Comparison of ENCODE assay signal across 8 cellular contexts in genomic region chr4:59553063-59553738, GRCh38.
DNase-seq lines count a peak whose midpoint lies in the region; ATAC-seq and TF ChIP-seq lines count a peak whose summit lies in the region.

No MANE protein-coding gene starts in this region.

- peak overlapping the region in 1 of 2 experiments; percentile 55; a peak in 2 of 4 replicates for H3K27ac ChIP-seq in SK-N-SH (ENCODE audit: low read depth in 2 of 2, low read length in 1 of 2)
- peak overlapping the region; percentile 50 for H3K27ac ChIP-seq in SU-DHL-6 (ENCODE audit: low read depth, low read length)
- no peak overlapping the region for H3K27ac ChIP-seq in lung (ENCODE audit: low read depth in 1 of 2, low read length in 1 of 2)

- peak overlapping the region; percentile 38 to 47; a peak in 3 of 4 replicates for H3K4me3 ChIP-seq in SK-N-SH (ENCODE audit: low read depth in 2 of 2, low read length in 1 of 2)
- H3K4me3 ChIP-seq in SU-DHL-6 (ENCODE audit: insufficient read depth, low read length, poor library complexity, severe bottlenecking), result no peak overlapping the region
- no peak overlapping the region for H3K4me3 ChIP-seq in lung

- ATAC-seq in SK-N-SH treated with all-trans-retinoic acid at 6 μM for 48 hours, result no peak
- peak; percentile 96 for ATAC-seq in HG03103 (IDR thresholded peaks at IDR 0.05; ENCODE audit: low read depth, unreplicated experiment)
- ATAC-seq in lung (ENCODE audit: insufficient read depth, low FRiP score), result peak; percentile 27

- H2AFZ ChIP-seq in SK-N-SH (ENCODE audit: low read depth), result peak overlapping the region; percentile 26
- H2AFZ ChIP-seq in SU-DHL-6 (ENCODE audit: low read depth, low read length, severe bottlenecking), result peak overlapping the region; percentile 74

- H3F3A ChIP-seq in SK-N-SH (replicated peaks; ENCODE audit: insufficient read depth), result peaks cover 5% of the 10 kb centered on the region
- H3F3A ChIP-seq in SU-DHL-6 (ENCODE audit: insufficient read depth), result no peaks in the 10 kb centered on the region

- H3K9me3 Mint-ChIP-seq in mesothelial cell of epicardium, result peaks cover 29% of the 10 kb centered on the region

- TF ChIP-seq RAD21 in SK-N-SH (IDR thresholded peaks at IDR 0.05; ENCODE audit: low read length), result no peak

- no peaks in the 10 kb centered on the region for H3K27me3 Mint-ChIP-seq in mesothelial cell of epicardium (ENCODE audit: low read depth)

- no peaks in the 10 kb centered on the region for H3K36me3 Mint-ChIP-seq in mesothelial cell of epicardium

- H3K27me3 ChIP-seq in SK-N-SH (ENCODE audit: insufficient read depth), result no peaks in the 10 kb centered on the region
- no peaks in the 10 kb centered on the region for H3K27me3 ChIP-seq in SU-DHL-6 (ENCODE audit: low read length)
- no peaks in the 10 kb centered on the region for H3K27me3 ChIP-seq in lung (ENCODE audit: control insufficient read depth, insufficient read depth)

- H3K4me2 ChIP-seq in SK-N-SH (peak overlapping the region; percentile 66), SU-DHL-6 (ENCODE audit: low read depth, low read length, poor library complexity, severe bottlenecking) (peak overlapping the region; percentile 78)

- no peak overlapping the region for H3K27ac Mint-ChIP-seq in mesothelial cell of epicardium

- H3K9ac ChIP-seq in SK-N-SH (peak overlapping the region; percentile 29; the same call in 1 of the 2 replicates), SU-DHL-6 (ENCODE audit: low read length) (peak overlapping the region; percentile 26; the same call in 1 of the 2 replicates)

- H3K79me2 ChIP-seq in SK-N-SH (ENCODE audit: insufficient read depth), result no peaks in the 10 kb centered on the region
- H3K79me2 ChIP-seq in SU-DHL-6 (ENCODE audit: insufficient read depth, low read length), result no peaks in the 10 kb centered on the region

- H4K20me1 ChIP-seq in SK-N-SH (ENCODE audit: insufficient read depth), result no peaks in the 10 kb centered on the region
- no peaks in the 10 kb centered on the region for H4K20me1 ChIP-seq in SU-DHL-6 (ENCODE audit: low read depth, low read length)

- TF ChIP-seq EP300 in SK-N-SH (IDR thresholded peaks at IDR 0.05; ENCODE audit: borderline replicate concordance in 1 of 2, low read depth in 1 of 2, low read length in 1 of 2), result no peak

- CTCF ChIA-PET in SK-N-SH (lab: Yijun Ruan, JAX), result no interaction called here

- H3K36me3 ChIP-seq in SK-N-SH (replicated peaks in 1 of 2; ENCODE audit: control insufficient read depth in 1 of 2, insufficient read depth in 2 of 2, low read length in 1 of 2) (no peaks in the 10 kb centered on the region), SU-DHL-6 (ENCODE audit: low read length) (no peaks in the 10 kb centered on the region), lung (ENCODE audit: control insufficient read depth in 2 of 2, insufficient read depth in 2 of 2, low read length in 2 of 2) (no peaks in the 10 kb centered on the region)

- DNase-seq in SK-N-SH, result peak; percentile 0
- DNase-seq in lung (ENCODE audit: low spot score), result no peak
- DNase-seq in NCI-H1092 (lab: John Stamatoyannopoulos, UW), result no peak
- no peak for DNase-seq in CD1c-positive myeloid dendritic cell (ENCODE audit: extremely low spot score)
- DNase-seq in mesothelial cell of epicardium (ENCODE audit: low spot score in 2 of 2, unreplicated experiment in 2 of 2), result no peak

- POLR2A ChIA-PET in SK-N-SH (lab: Yijun Ruan, JAX), result no interaction called here

- H3K4me1 Mint-ChIP-seq in mesothelial cell of epicardium, result no peaks in the 10 kb centered on the region

- no peaks in the 10 kb centered on the region for H3K9me3 ChIP-seq in SK-N-SH
- no peaks in the 10 kb centered on the region for H3K9me3 ChIP-seq in SU-DHL-6 (ENCODE audit: insufficient read depth, low read length)
- H3K9me3 ChIP-seq in lung (ENCODE audit: control insufficient read depth in 2 of 2, insufficient read depth in 1 of 2, low read length in 1 of 2), result no peaks in the 10 kb centered on the region

- no peaks in the 10 kb centered on the region for H3K9me2 ChIP-seq in SK-N-SH
- no peaks in the 10 kb centered on the region for H3K9me2 ChIP-seq in SU-DHL-6 (replicated peaks; ENCODE audit: insufficient read depth, low read length)

- H3K4me3 Mint-ChIP-seq in mesothelial cell of epicardium, result no peak overlapping the region

- no peak for TF ChIP-seq CTCF in SK-N-SH (IDR thresholded peaks at IDR 0.05)
- no peak for TF ChIP-seq CTCF in SU-DHL-6 (IDR thresholded peaks at IDR 0.05; ENCODE audit: insufficient read depth, low read length, poor library complexity, severe bottlenecking)
- TF ChIP-seq CTCF in lung (IDR thresholded peaks at IDR 0.05; ENCODE audit: control extremely low read depth, extremely low read depth), result no peak
- no peak for TF ChIP-seq CTCF in mesothelial cell of epicardium (IDR thresholded peaks at IDR 0.05; ENCODE audit: unreplicated experiment)

- WGBS in SK-N-SH (ENCODE audit: low lambda C conversion rate), result 16% methylated on average over 2 of the region's 2 CpGs
- 23 to 25% methylated on average over 2 of the region's 2 CpGs for WGBS in lung, 2 donors

- 0 out of 4 replicates have a peak, but pooled peaks cover 0 to 4% of the 10 kb centered on the region in 2 experiments for H3K4me1 ChIP-seq in SK-N-SH (ENCODE audit: control insufficient read depth in 1 of 2, insufficient read depth in 2 of 2, low read depth in 1 of 2, low read length in 1 of 2)
- no peaks in the 10 kb centered on the region for H3K4me1 ChIP-seq in lung (ENCODE audit: control insufficient read depth in 2 of 2, insufficient read depth in 2 of 2, low read length in 2 of 2)

TF ChIP-seq in SK-N-SH, 30 proteins besides CTCF, POLR2A, EP300 and RAD21:
- TF ChIP-seq, protein P1, sequence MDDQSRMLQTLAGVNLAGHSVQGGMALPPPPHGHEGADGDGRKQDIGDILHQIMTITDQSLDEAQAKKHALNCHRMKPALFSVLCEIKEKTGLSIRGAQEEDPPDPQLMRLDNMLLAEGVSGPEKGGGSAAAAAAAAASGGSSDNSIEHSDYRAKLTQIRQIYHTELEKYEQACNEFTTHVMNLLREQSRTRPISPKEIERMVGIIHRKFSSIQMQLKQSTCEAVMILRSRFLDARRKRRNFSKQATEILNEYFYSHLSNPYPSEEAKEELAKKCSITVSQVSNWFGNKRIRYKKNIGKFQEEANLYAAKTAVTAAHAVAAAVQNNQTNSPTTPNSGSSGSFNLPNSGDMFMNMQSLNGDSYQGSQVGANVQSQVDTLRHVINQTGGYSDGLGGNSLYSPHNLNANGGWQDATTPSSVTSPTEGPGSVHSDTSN (IDR thresholded peaks at IDR 0.05), result 0 out of 2 replicates have a peak, but pooled peaks have one; percentile 20
- TF ChIP-seq ELF1 (IDR thresholded peaks at IDR 0.05) (no peak), FOSL2 (IDR thresholded peaks at IDR 0.05; ENCODE audit: borderline replicate concordance, low read depth) (0 out of 2 replicates have a peak, but pooled peaks have one; percentile 8)

TF ChIP-seq in SK-N-SH treated with all-trans-retinoic acid at 6 μM for 48 hours, 23 proteins besides CTCF, POLR2A, EP300 and RAD21 (continues in another document):
- no peak for TF ChIP-seq ZNF70 (CRISPR knock-in tag; IDR thresholded peaks at IDR 0.05)
- no peak for TF ChIP-seq ISL1 (CRISPR knock-in tag; IDR thresholded peaks at IDR 0.05)
- TF ChIP-seq PPARA (CRISPR knock-in tag; IDR thresholded peaks at IDR 0.05; ENCODE audit: borderline replicate concordance), result no peak
- TF ChIP-seq ZNF565 (CRISPR knock-in tag; conservative IDR thresholded peaks at IDR 0.05; ENCODE audit: low read depth), result no peak
- no peak for TF ChIP-seq POU6F1 (CRISPR knock-in tag; IDR thresholded peaks at IDR 0.05; ENCODE audit: borderline replicate concordance, low read depth)
- no peak for TF ChIP-seq ZFP3 (CRISPR knock-in tag; IDR thresholded peaks at IDR 0.05)
- no peak for TF ChIP-seq GLIS3 (CRISPR knock-in tag; IDR thresholded peaks at IDR 0.05)
- TF ChIP-seq ZC3H10 (CRISPR knock-in tag; IDR thresholded peaks at IDR 0.05), result no peak
- TF ChIP-seq, protein P2, sequence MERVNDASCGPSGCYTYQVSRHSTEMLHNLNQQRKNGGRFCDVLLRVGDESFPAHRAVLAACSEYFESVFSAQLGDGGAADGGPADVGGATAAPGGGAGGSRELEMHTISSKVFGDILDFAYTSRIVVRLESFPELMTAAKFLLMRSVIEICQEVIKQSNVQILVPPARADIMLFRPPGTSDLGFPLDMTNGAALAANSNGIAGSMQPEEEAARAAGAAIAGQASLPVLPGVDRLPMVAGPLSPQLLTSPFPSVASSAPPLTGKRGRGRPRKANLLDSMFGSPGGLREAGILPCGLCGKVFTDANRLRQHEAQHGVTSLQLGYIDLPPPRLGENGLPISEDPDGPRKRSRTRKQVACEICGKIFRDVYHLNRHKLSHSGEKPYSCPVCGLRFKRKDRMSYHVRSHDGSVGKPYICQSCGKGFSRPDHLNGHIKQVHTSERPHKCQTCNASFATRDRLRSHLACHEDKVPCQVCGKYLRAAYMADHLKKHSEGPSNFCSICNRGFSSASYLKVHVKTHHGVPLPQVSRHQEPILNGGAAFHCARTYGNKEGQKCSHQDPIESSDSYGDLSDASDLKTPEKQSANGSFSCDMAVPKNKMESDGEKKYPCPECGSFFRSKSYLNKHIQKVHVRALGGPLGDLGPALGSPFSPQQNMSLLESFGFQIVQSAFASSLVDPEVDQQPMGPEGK (CRISPR knock-in tag; IDR thresholded peaks at IDR 0.05; ENCODE audit: borderline replicate concordance), result no peak
- TF ChIP-seq BACH2 (CRISPR knock-in tag; IDR thresholded peaks at IDR 0.05; ENCODE audit: borderline replicate concordance), result no peak
- TF ChIP-seq SNAI2 (CRISPR knock-in tag; IDR thresholded peaks at IDR 0.05), result no peak

Comparison
In these comparisons a context has a peak if more than half of its experiments do, and no peak if none do; other contexts are left out.
1. H3K4me3 ChIP-seq: peak in SK-N-SH (2 of 2); none in SU-DHL-6 (single experiment) and lung (single experiment).